15 cellular contexts compared by ENCODE assay signal in genomic region chr3:133536635-133536980, GRCh38. TPM values are rescaled to one million over a fixed set of nuclear protein-coding genes. Genes with fewer than 3 reads are reported as not detected.
DNase-seq lines count a peak whose midpoint lies in the region; ATAC-seq and TF ChIP-seq lines count a peak whose summit lies in the region.
"Had no signal": no experiment of that assay in that cellular context is flagged by ENCODE, and none has a peak within 500 bp of the region (broad histone marks: within the 10 kb centered on the region; RNA-seq: fewer than 3 reads in every experiment).

No MANE protein-coding gene starts in this region.

- POLR2A ChIA-PET in SK-N-SH (lab: Yijun Ruan, JAX): no interaction called here

- no peak for TF ChIP-seq POLR2A in transverse colon (IDR thresholded peaks at IDR 0.05)

- no peaks in the 10 kb centered on the region for H3F3A ChIP-seq in SK-N-SH (replicated peaks; ENCODE audit: insufficient read depth)

- intact Hi-C loops in transverse colon (cut with DNase I; ENCODE audit: low total_unique reads): no loop called here

- H3K4me3 ChIP-seq in SK-N-SH (ENCODE audit: low read depth in 2 of 2, low read length in 1 of 2): no peak overlapping the region
- H3K4me3 ChIP-seq in mucosa of rectum (ENCODE audit: low read length in 2 of 2): no peak overlapping the region
- no peak overlapping the region for H3K4me3 ChIP-seq in transverse colon

- H4K20me1 ChIP-seq in SK-N-SH (ENCODE audit: insufficient read depth): no peaks in the 10 kb centered on the region

- no peaks in the 10 kb centered on the region for H3K79me2 ChIP-seq in SK-N-SH (ENCODE audit: insufficient read depth)

- H3K27ac ChIP-seq in SK-N-SH (ENCODE audit: low read depth in 2 of 2, low read length in 1 of 2): peak overlapping the region in 1 of 2 experiments; percentile 16; a peak in 1 of 4 replicates
- H3K27ac ChIP-seq in mucosa of rectum (ENCODE audit: low read depth in 2 of 2, low read length in 2 of 2): peak overlapping the region; percentile 17 to 43
- H3K27ac ChIP-seq in transverse colon: peak overlapping the region; percentile 65 to 73 (median 69)

- ATAC-seq in SK-N-SH treated with all-trans-retinoic acid at 6 μM for 48 hours (no peak), HG02884 (IDR thresholded peaks at IDR 0.05; ENCODE audit: unreplicated experiment) (no peak)

- no peaks in the 10 kb centered on the region for H3K36me3 Mint-ChIP-seq in chondrocyte (ENCODE audit: low read depth)
- H3K36me3 Mint-ChIP-seq: activated naive CD4-positive, alpha-beta T cell treated with anti-CD3 and anti-CD28 coated beads, Interleukin-2, amount 50 U/mL, for 24 hours had no signal

- H3K4me1 ChIP-seq in SK-N-SH (ENCODE audit: control insufficient read depth in 1 of 2, insufficient read depth in 2 of 2, low read depth in 1 of 2, low read length in 1 of 2) (0 out of 4 replicates have a peak, but pooled peaks cover 0 to 10% of the 10 kb centered on the region in 2 experiments), mucosa of rectum (ENCODE audit: control insufficient read depth in 2 of 2, insufficient read depth in 2 of 2, low read length in 2 of 2) (peaks cover 15 to 19% of the 10 kb centered on the region in 2 donors), transverse colon (peaks cover 8 to 29% (median 19%) of the 10 kb centered on the region in 4 donors)

- H3K9me2 ChIP-seq in SK-N-SH: no peaks in the 10 kb centered on the region

- CTCF ChIA-PET in SK-N-SH (lab: Yijun Ruan, JAX): interaction anchor here (0.8 to 1.4 kb wide), 2 partner anchors 9 to 10 kb away, joined by 3 read pairs; no protein-coding TSS in a partner anchor

- 0 out of 2 replicates have a peak overlapping the region, but pooled peaks have one; percentile 36 for H3K4me2 ChIP-seq in SK-N-SH

- DNase-seq in SK-N-SH: no peak
- DNase-seq in chondrocyte (ENCODE audit: low spot score): no peak
- DNase-seq in transverse colon: no peak
- no peak for DNase-seq in NCI-H2081 (lab: John Stamatoyannopoulos, UW)
- DNase-seq in NCI-H2081 treated with DMSO at 0.1 percent for 48 hours (lab: John Stamatoyannopoulos, UW): no peak
- DNase-seq: activated CD4-positive, alpha-beta T cell treated with anti-CD3 and anti-CD28 coated beads, Interleukin-2, amount 10 ng/mL, durations not matched to agents 24 days and 14 days; GDM1; midbrain; NCI-H1694 treated with DMSO at 0.1 percent for 48 hours; NCI-H526 had no signal

- H3K36me3 ChIP-seq in SK-N-SH (replicated peaks in 1 of 2; ENCODE audit: control insufficient read depth in 1 of 2, insufficient read depth in 2 of 2, low read length in 1 of 2) (no peaks in the 10 kb centered on the region), mucosa of rectum (ENCODE audit: control insufficient read depth in 2 of 2, insufficient read depth in 2 of 2, low read length in 2 of 2) (no peaks in the 10 kb centered on the region), transverse colon (no peaks in the 10 kb centered on the region)

- H3K4me1 Mint-ChIP-seq in chondrocyte (ENCODE audit: low read depth): peaks cover 33% of the 10 kb centered on the region
- H3K4me1 Mint-ChIP-seq: activated CD4-positive, alpha-beta T cell treated with anti-CD3 and anti-CD28 coated beads, Interleukin-2, amount 10 ng/mL, durations not matched to agents 24 days and 14 days; activated naive CD4-positive, alpha-beta T cell treated with anti-CD3 and anti-CD28 coated beads, Interleukin-2, amount 50 U/mL, for 24 hours; central memory CD8-positive, alpha-beta T cell had no signal

- H3K9ac ChIP-seq in SK-N-SH (no peak overlapping the region), mucosa of rectum (ENCODE audit: low read depth in 1 of 2, low read length in 2 of 2) (no peak overlapping the region)

- no peak for TF ChIP-seq EP300 in SK-N-SH (IDR thresholded peaks at IDR 0.05; ENCODE audit: borderline replicate concordance in 1 of 2, low read depth in 1 of 2, low read length in 1 of 2)
- no peak for TF ChIP-seq EP300 in transverse colon (IDR thresholded peaks at IDR 0.05; ENCODE audit: low read depth)

- no peaks in the 10 kb centered on the region for H3K9me3 ChIP-seq in SK-N-SH
- H3K9me3 ChIP-seq in mucosa of rectum (ENCODE audit: control insufficient read depth in 2 of 2, low read length in 2 of 2): no peaks in the 10 kb centered on the region
- H3K9me3 ChIP-seq in transverse colon: no peaks in the 10 kb centered on the region

- peak overlapping the region; percentile 6 for H3K27ac Mint-ChIP-seq in chondrocyte (ENCODE audit: unreplicated experiment)
- H3K27ac Mint-ChIP-seq: activated CD4-positive, alpha-beta T cell treated with anti-CD3 and anti-CD28 coated beads, Interleukin-2, amount 10 ng/mL, durations not matched to agents 24 days and 14 days; activated naive CD4-positive, alpha-beta T cell treated with anti-CD3 and anti-CD28 coated beads, Interleukin-2, amount 50 U/mL, for 24 hours had no signal

- no peaks in the 10 kb centered on the region for H3K9me3 Mint-ChIP-seq in chondrocyte (ENCODE audit: low read depth)
- H3K9me3 Mint-ChIP-seq: activated naive CD4-positive, alpha-beta T cell treated with anti-CD3 and anti-CD28 coated beads, Interleukin-2, amount 50 U/mL, for 24 hours; central memory CD8-positive, alpha-beta T cell had no signal

- H3K27me3 ChIP-seq in SK-N-SH (ENCODE audit: insufficient read depth): no peaks in the 10 kb centered on the region
- H3K27me3 ChIP-seq in mucosa of rectum (ENCODE audit: control insufficient read depth in 2 of 2, insufficient read depth in 2 of 2, low read length in 2 of 2): no peaks in the 10 kb centered on the region
- no peaks in the 10 kb centered on the region for H3K27me3 ChIP-seq in transverse colon

- in situ Hi-C loops in transverse colon (cut with MboI; ENCODE audit: low pct_ligation_motif_present in 1 of 4, low pct_unique_long_range_greater_than_20kb in 1 of 4, low sequenced_read_pairs in 3 of 4): no loop called here

- no peaks in the 10 kb centered on the region for H3K27me3 Mint-ChIP-seq in chondrocyte (ENCODE audit: low read depth)
- H3K27me3 Mint-ChIP-seq: activated CD4-positive, alpha-beta T cell treated with anti-CD3 and anti-CD28 coated beads, Interleukin-2, amount 10 ng/mL, durations not matched to agents 24 days and 14 days; activated naive CD4-positive, alpha-beta T cell treated with anti-CD3 and anti-CD28 coated beads, Interleukin-2, amount 50 U/mL, for 24 hours had no signal

- no peak for TF ChIP-seq RAD21 in SK-N-SH (IDR thresholded peaks at IDR 0.05; ENCODE audit: low read length)

- H3K4me3 Mint-ChIP-seq in chondrocyte (ENCODE audit: unreplicated experiment): no peak overlapping the region
- H3K4me3 Mint-ChIP-seq: activated CD4-positive, alpha-beta T cell treated with anti-CD3 and anti-CD28 coated beads, Interleukin-2, amount 10 ng/mL, durations not matched to agents 24 days and 14 days; activated naive CD4-positive, alpha-beta T cell treated with anti-CD3 and anti-CD28 coated beads, Interleukin-2, amount 50 U/mL, for 24 hours; central memory CD8-positive, alpha-beta T cell had no signal

- H2AFZ ChIP-seq in SK-N-SH (ENCODE audit: low read depth): peak overlapping the region; percentile 75; the same call in 1 of the 2 replicates

- 100% methylated on average over 1 of the region's 1 CpG for WGBS in SK-N-SH (ENCODE audit: low lambda C conversion rate)
- WGBS in transverse colon (ENCODE audit: low coverage in 1 of 2), 2 donors: 60% methylated on average over 1 of the region's 1 CpG; no CpG with 5 or more reads in 1 of the 2 donors

- no peak for TF ChIP-seq CTCF in SK-N-SH (IDR thresholded peaks at IDR 0.05)
- no peak for TF ChIP-seq CTCF in chondrocyte (IDR thresholded peaks at IDR 0.05)
- no peak for TF ChIP-seq CTCF in transverse colon (IDR thresholded peaks at IDR 0.05)

TF ChIP-seq in SK-N-SH, 30 proteins besides CTCF, POLR2A, EP300 and RAD21 (continues in another document):
- TF ChIP-seq RCOR1 (IDR thresholded peaks at IDR 0.05; ENCODE audit: low read length) (no peak), JUND (IDR thresholded peaks at IDR 0.05) (no peak), EZH2phosphoT487 (IDR thresholded peaks at IDR 0.05; ENCODE audit: borderline replicate concordance, low read depth) (no peak), IRF3 (IDR thresholded peaks at IDR 0.05; ENCODE audit: low read depth, low read length) (no peak), SIN3A (IDR thresholded peaks at IDR 0.05; ENCODE audit: borderline replicate concordance, low read depth, low read length) (no peak), YY1 (IDR thresholded peaks at IDR 0.05; ENCODE audit: low read depth) (no peak), TCF12 (IDR thresholded peaks at IDR 0.05) (no peak)

TF ChIP-seq in SK-N-SH treated with all-trans-retinoic acid at 6 μM for 48 hours, 23 proteins besides CTCF, POLR2A, EP300 and RAD21 (continues in another document):
- TF ChIP-seq, protein P1, sequence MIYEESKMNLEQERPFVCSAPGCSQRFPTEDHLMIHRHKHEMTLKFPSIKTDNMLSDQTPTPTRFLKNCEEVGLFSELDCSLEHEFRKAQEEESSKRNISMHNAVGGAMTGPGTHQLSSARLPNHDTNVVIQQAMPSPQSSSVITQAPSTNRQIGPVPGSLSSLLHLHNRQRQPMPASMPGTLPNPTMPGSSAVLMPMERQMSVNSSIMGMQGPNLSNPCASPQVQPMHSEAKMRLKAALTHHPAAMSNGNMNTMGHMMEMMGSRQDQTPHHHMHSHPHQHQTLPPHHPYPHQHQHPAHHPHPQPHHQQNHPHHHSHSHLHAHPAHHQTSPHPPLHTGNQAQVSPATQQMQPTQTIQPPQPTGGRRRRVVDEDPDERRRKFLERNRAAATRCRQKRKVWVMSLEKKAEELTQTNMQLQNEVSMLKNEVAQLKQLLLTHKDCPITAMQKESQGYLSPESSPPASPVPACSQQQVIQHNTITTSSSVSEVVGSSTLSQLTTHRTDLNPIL (CRISPR knock-in tag; IDR thresholded peaks at IDR 0.05; ENCODE audit: low read depth): no peak
- TF ChIP-seq ZFP3 (CRISPR knock-in tag; IDR thresholded peaks at IDR 0.05): no peak
- no peak for TF ChIP-seq ZNF8 (CRISPR knock-in tag; IDR thresholded peaks at IDR 0.05)
- TF ChIP-seq OSR1 (CRISPR knock-in tag; IDR thresholded peaks at IDR 0.05): no peak
- TF ChIP-seq ZC3H10 (CRISPR knock-in tag; IDR thresholded peaks at IDR 0.05): no peak
- TF ChIP-seq CSDC2 (CRISPR knock-in tag; IDR thresholded peaks at IDR 0.05): no peak
- no peak for TF ChIP-seq ZNF565 (CRISPR knock-in tag; conservative IDR thresholded peaks at IDR 0.05; ENCODE audit: low read depth)

RNA-seq across cellular contexts. Expression of gene CDV3, which starts 36.9 kb away (rescaled TPM):
- polyA plus RNA-seq in SK-N-SH (2012; rRNA removed): 35.4 and 43.2 TPM in 2 replicates
- polyA plus RNA-seq in SK-N-SH (2012; cell fraction: cytosol; rRNA removed): 53.6 and 71.5 TPM in 2 replicates
- 10.3 and 24.0 TPM in 2 replicates for polyA plus RNA-seq in SK-N-SH (2012; cell fraction: nucleus; rRNA removed)
- total RNA-seq in chondrocyte (133 to 192 TPM (median 184 TPM) in 3 replicates), transverse colon (10 to 100 TPM; 46.8 to 84.9 (median 78.8) TPM)
